ENCODE assay signal across 8 cellular contexts in the genomic region with DNA sequence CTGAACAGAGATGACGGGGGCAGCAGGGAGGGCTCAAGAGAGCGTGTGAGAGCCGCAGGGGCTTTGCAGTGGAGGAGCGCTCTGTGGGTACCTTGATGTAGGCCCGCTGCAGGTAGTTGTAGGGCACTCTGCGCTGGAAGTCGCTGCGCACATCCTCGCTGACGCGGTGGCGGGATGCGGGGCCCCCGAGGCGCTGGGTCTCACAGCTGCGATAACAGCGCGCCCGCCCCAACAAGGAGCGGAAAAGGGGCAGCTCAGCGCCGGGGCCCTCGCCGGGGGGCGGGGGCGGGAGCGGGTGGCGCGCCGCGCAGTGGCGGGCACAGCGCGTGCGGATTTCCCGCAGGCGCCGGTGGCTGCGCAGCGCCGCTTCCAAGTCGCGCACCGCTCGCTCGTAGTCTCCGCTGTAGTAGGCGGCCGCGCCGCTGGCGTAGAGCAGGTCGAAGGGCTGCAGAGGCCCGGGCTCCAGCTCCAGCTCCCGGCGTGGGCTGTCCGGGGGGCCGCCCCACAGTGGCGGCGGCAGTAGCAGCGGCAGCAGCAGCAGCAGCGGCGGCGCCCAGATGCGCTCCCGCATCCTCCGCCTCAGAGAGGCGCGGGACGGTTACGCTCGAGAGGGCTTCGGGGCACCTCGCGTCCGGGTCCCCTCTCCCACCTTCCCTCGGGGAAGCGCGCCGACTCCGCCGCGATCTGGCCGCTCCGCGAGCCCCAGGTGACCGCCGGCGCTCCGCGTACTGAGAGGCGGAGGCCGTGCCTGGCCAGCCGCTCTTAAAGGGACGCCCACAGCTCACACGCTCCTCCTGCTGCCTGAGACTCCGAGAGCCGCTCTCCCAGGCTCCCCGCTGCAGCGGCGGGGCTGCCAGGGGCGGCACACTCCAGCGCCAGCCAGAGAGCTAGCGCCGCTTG. TPM values are rescaled to one million over a fixed set of nuclear protein-coding genes. Genes with fewer than 3 reads are reported as not detected.
DNase-seq lines count a peak whose midpoint lies in the region; ATAC-seq and TF ChIP-seq lines count a peak whose summit lies in the region.

A gene with protein sequence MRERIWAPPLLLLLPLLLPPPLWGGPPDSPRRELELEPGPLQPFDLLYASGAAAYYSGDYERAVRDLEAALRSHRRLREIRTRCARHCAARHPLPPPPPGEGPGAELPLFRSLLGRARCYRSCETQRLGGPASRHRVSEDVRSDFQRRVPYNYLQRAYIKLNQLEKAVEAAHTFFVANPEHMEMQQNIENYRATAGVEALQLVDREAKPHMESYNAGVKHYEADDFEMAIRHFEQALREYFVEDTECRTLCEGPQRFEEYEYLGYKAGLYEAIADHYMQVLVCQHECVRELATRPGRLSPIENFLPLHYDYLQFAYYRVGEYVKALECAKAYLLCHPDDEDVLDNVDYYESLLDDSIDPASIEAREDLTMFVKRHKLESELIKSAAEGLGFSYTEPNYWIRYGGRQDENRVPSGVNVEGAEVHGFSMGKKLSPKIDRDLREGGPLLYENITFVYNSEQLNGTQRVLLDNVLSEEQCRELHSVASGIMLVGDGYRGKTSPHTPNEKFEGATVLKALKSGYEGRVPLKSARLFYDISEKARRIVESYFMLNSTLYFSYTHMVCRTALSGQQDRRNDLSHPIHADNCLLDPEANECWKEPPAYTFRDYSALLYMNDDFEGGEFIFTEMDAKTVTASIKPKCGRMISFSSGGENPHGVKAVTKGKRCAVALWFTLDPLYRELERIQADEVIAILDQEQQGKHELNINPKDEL (minus strand): TSS at position 737 of the 900 bp plus-strand sequence. CDS start 166 bp downstream, at position 571.

- H2BK120ac ChIP-seq in mesendoderm (ENCODE audit: low read depth, low read length) = peak within 1 kb of the TSS; percentile 68

- peak within 1 kb of the TSS; percentile 73 for H3K4ac ChIP-seq in mesendoderm (ENCODE audit: low read depth, low read length)

- peak within 1 kb of the TSS; percentile 95 for H3K18ac ChIP-seq in mesendoderm (ENCODE audit: low read length)

- H3K4me3 ChIP-seq in epithelial cell of proximal tubule (ENCODE audit: low read depth, low read length) = peak within 1 kb of the TSS; percentile 86
- peak within 1 kb of the TSS; percentile 74 for H3K4me3 ChIP-seq in mesendoderm (ENCODE audit: low read length)

- peak within 1 kb of the TSS; percentile 97 for H3K56ac ChIP-seq in mesendoderm (ENCODE audit: low read length)

- H3K27ac ChIP-seq in VCaP (peak within 1 kb of the TSS; percentile 77), mesendoderm (ENCODE audit: low read depth, low read length) (peak within 1 kb of the TSS; percentile 72)

- no peak within 1 kb of the TSS for H4K5ac ChIP-seq in mesendoderm (ENCODE audit: low read length)

- H3K27me3 ChIP-seq in mesendoderm (ENCODE audit: insufficient read depth, low read length, poor library complexity) = no peaks in the 10 kb centered on the region

- peak within 1 kb of the TSS; percentile 85 for H2BK5ac ChIP-seq in mesendoderm (ENCODE audit: low read length)

- TF ChIP-seq CTCF in VCaP (conservative IDR thresholded peaks at IDR 0.05) (peak; percentile 71), epithelial cell of proximal tubule (conservative IDR thresholded peaks at IDR 0.05; ENCODE audit: low read depth, low read length) (peak; percentile 56)

- H3K4me1 ChIP-seq in mesendoderm (ENCODE audit: control insufficient read depth, low read depth, low read length) = peaks cover 12% of the 10 kb centered on the region

- peaks cover 2% of the 10 kb centered on the region for H3K79me1 ChIP-seq in mesendoderm (ENCODE audit: low read length)

- peak within 1 kb of the TSS; percentile 60 for H3K4me2 ChIP-seq in mesendoderm (ENCODE audit: low read length)

- peak within 1 kb of the TSS; percentile 91 for H4K8ac ChIP-seq in mesendoderm (ENCODE audit: low read depth, low read length)

- WGBS in mesendoderm (ENCODE audit: extremely low coverage, insufficient coverage, low lambda C conversion rate) = no CpG with 5 or more reads among the region's 105 CpGs

- H3K79me2 ChIP-seq in mesendoderm (ENCODE audit: control insufficient read depth, insufficient read depth, low read length) = peaks cover 37% of the 10 kb centered on the region

- H3K9ac ChIP-seq in mesendoderm (ENCODE audit: low read length) = peak within 1 kb of the TSS; percentile 88

- peak; percentile 52 for ATAC-seq in HG02623 (IDR thresholded peaks at IDR 0.05; ENCODE audit: unreplicated experiment)
- ATAC-seq in stimulated activated naive CD8-positive, alpha-beta T cell treated with anti-CD3 and anti-CD28 coated beads, Interleukin-15, Interleukin-2, amounts not matched to agents 100 U/mL and 50 U/mL, for 24 hours = peak; percentile 82

- peak within 1 kb of the TSS; percentile 92 for H2AK5ac ChIP-seq in mesendoderm (ENCODE audit: low read length)

- no peak within 1 kb of the TSS for H2BK15ac ChIP-seq in mesendoderm (replicated peaks; ENCODE audit: low read depth)

- H3K36me3 ChIP-seq in mesendoderm (ENCODE audit: control insufficient read depth, insufficient read depth, low read length) = no peaks in the 10 kb centered on the region

- peak; percentile 53 to 74 for DNase-seq in NCI-H2081 (lab: John Stamatoyannopoulos, UW)
- DNase-seq in NCI-H2081 treated with DMSO at 0.1 percent for 48 hours (lab: John Stamatoyannopoulos, UW) = no peak
- peak; percentile 30 for DNase-seq in NCI-H1417 treated with DMSO at 0.1 percent for 48 hours (lab: John Stamatoyannopoulos, UW)
- no peak for DNase-seq in epithelial cell of proximal tubule (ENCODE audit: low read depth)
- DNase-seq in mesendoderm = peak; percentile 96
- peak; percentile 36 for DNase-seq in stimulated activated naive CD8-positive, alpha-beta T cell treated with anti-CD3 and anti-CD28 coated beads, Interleukin-15, Interleukin-2, amounts not matched to agents 100 U/mL and 50 U/mL, for 24 hours

- H3K23ac ChIP-seq in mesendoderm (ENCODE audit: low read length) = peak within 1 kb of the TSS; percentile 86

RNA-seq across cellular contexts. Expression of the gene that starts here (rescaled TPM):
- 75.6 and 107 TPM in 2 replicates for total RNA-seq in epithelial cell of proximal tubule
- polyA plus RNA-seq in mesendoderm (2013, experiment 1 of 2) = 45.6 TPM
- polyA plus RNA-seq in mesendoderm (2013, experiment 2 of 2) = 41.5 TPM

Comparison
In these comparisons a context has a peak if more than half of its experiments do, and no peak if none do; other contexts are left out.
1. DNase-seq: peak in NCI-H2081 (2 of 2), NCI-H1417 treated with DMSO at 0.1 percent for 48 hours (single experiment), mesendoderm (single experiment) and stimulated activated naive CD8-positive, alpha-beta T cell treated with anti-CD3 and anti-CD28 coated beads, Interleukin-15, Interleukin-2, amounts not matched to agents 100 U/mL and 50 U/mL, for 24 hours (single experiment); none in NCI-H2081 treated with DMSO at 0.1 percent for 48 hours (single experiment) and epithelial cell of proximal tubule (single experiment).